13 cellular contexts compared by ENCODE assay signal in genomic region chr1:77370588-77371306, GRCh38.
DNase-seq lines count a peak whose midpoint lies in the region; TF ChIP-seq lines count a peak whose summit lies in the region.
"Had no signal": no experiment of that assay in that cellular context is flagged by ENCODE, and none has a peak within 500 bp of the region (broad histone marks: within the 10 kb centered on the region; RNA-seq: fewer than 3 reads in every experiment).

No MANE protein-coding gene starts in this region.

- no peak overlapping the region for H3K4me3 ChIP-seq in astrocyte of the cerebellum (ENCODE audit: low read depth, low read length)
- no peak overlapping the region for H3K4me3 ChIP-seq in neural progenitor cell
- H3K4me3 ChIP-seq: GM23338, tibial artery had no signal

- H3K27ac Mint-ChIP-seq in endothelial cell (ENCODE audit: unreplicated experiment) = no peak overlapping the region
- H3K27ac Mint-ChIP-seq in neural progenitor cell = no peak overlapping the region
- H3K27ac Mint-ChIP-seq: activated CD4-positive, alpha-beta T cell treated with anti-CD3 and anti-CD28 coated beads, Interleukin-2, amount 10 ng/mL, durations not matched to agents 7 days and 5 days; GM23338 had no signal

- H4K20me1 ChIP-seq in neural progenitor cell (ENCODE audit: low read depth) = no peaks in the 10 kb centered on the region

- TF ChIP-seq CTCF in astrocyte of the cerebellum (IDR thresholded peaks at IDR 0.05; ENCODE audit: low read depth, low read length, missing control alignments) (no peak), endothelial cell (IDR thresholded peaks at IDR 0.05; ENCODE audit: unreplicated experiment) (no peak), neural progenitor cell (IDR thresholded peaks at IDR 0.05) (no peak)

- H3K4me1 ChIP-seq in neural progenitor cell = no peaks in the 10 kb centered on the region

- H3K9me3 Mint-ChIP-seq in endothelial cell (ENCODE audit: unreplicated experiment) = no peaks in the 10 kb centered on the region
- H3K9me3 Mint-ChIP-seq in neural progenitor cell = no peaks in the 10 kb centered on the region
- H3K9me3 Mint-ChIP-seq: GM23338 had no signal

- H3K4me1 Mint-ChIP-seq in endothelial cell (ENCODE audit: unreplicated experiment) (no peaks in the 10 kb centered on the region), neural progenitor cell (peaks cover 5% of the 10 kb centered on the region)

- H3K27me3 Mint-ChIP-seq in endothelial cell (ENCODE audit: unreplicated experiment) (no peaks in the 10 kb centered on the region), neural progenitor cell (ENCODE audit: insufficient read depth, low read depth) (peaks cover 2% of the 10 kb centered on the region)
- H3K27me3 Mint-ChIP-seq: activated CD4-positive, alpha-beta T cell treated with anti-CD3 and anti-CD28 coated beads, Interleukin-2, amount 10 ng/mL, durations not matched to agents 7 days and 5 days had no signal

- H3K27ac ChIP-seq in neural progenitor cell = no peak overlapping the region

- no peak overlapping the region for H2AFZ ChIP-seq in neural progenitor cell (replicated peaks)
- H2AFZ ChIP-seq: GM23338 had no signal

- H3K4me3 Mint-ChIP-seq in endothelial cell (ENCODE audit: unreplicated experiment) (no peak overlapping the region), neural progenitor cell (no peak overlapping the region)
- H3K4me3 Mint-ChIP-seq: activated CD4-positive, alpha-beta T cell treated with anti-CD3 and anti-CD28 coated beads, Interleukin-2, amount 10 ng/mL, durations not matched to agents 7 days and 5 days; GM23338 had no signal

- no peak overlapping the region for H3K9ac ChIP-seq in neural progenitor cell

- H3K9me3 ChIP-seq in neural progenitor cell (ENCODE audit: low read depth) = no peaks in the 10 kb centered on the region
- H3K9me3 ChIP-seq: tibial artery had no signal

- H3K4me2 ChIP-seq in neural progenitor cell = no peak overlapping the region
- H3K4me2 ChIP-seq: GM23338 had no signal

- in situ Hi-C loops in astrocyte of the cerebellum (cut with HindIII; ENCODE audit: low sequenced_read_pairs) = no loop called here

- H3K36me3 Mint-ChIP-seq in endothelial cell (ENCODE audit: low read depth, unreplicated experiment) (no peaks in the 10 kb centered on the region), neural progenitor cell (no peaks in the 10 kb centered on the region)

- peak; percentile 62 for DNase-seq in AG08396 (ENCODE audit: low spot score)
- DNase-seq in HK-2 (ENCODE audit: unreplicated experiment) = peak; percentile 52
- DNase-seq in astrocyte of the cerebellum (ENCODE audit: low read depth) = peak; percentile 91
- peak; percentile 96 for DNase-seq in kidney glomerular epithelial cell (lab: John Stamatoyannopoulos, UW)
- no peak for DNase-seq in endothelial cell (ENCODE audit: low spot score)
- DNase-seq in activated CD8-positive, alpha-beta memory T cell treated with anti-CD3 and anti-CD28 coated beads, Interleukin-2, amount 50 U/mL, for 48 hours = no peak
- DNase-seq in GM19240 (ENCODE audit: insufficient read length, low spot score) = no peak
- no peak for DNase-seq in neural progenitor cell (ENCODE audit: low spot score)
- DNase-seq: activated CD4-positive, alpha-beta T cell treated with anti-CD3 and anti-CD28 coated beads, Interleukin-2, amount 10 ng/mL, durations not matched to agents 7 days and 5 days; central memory CD4-positive, alpha-beta T cell; NCI-H187; tibial artery had no signal

- H3K36me3 ChIP-seq in neural progenitor cell = no peaks in the 10 kb centered on the region
- H3K36me3 ChIP-seq: tibial artery had no signal

- H3K79me2 ChIP-seq in neural progenitor cell (ENCODE audit: low read depth) = no peaks in the 10 kb centered on the region

- H3K27me3 ChIP-seq in neural progenitor cell = no peaks in the 10 kb centered on the region
- H3K27me3 ChIP-seq: tibial artery had no signal

- no peaks in the 10 kb centered on the region for H3F3A ChIP-seq in neural progenitor cell (ENCODE audit: low read depth)

Comparison
In these comparisons a context has a peak if more than half of its experiments do, and no peak if none do; other contexts are left out.
1. DNase-seq: peak in AG08396 (single experiment), HK-2 (single experiment), astrocyte of the cerebellum (single experiment) and kidney glomerular epithelial cell (single experiment); none in endothelial cell (single experiment), activated CD8-positive, alpha-beta memory T cell treated with anti-CD3 and anti-CD28 coated beads, Interleukin-2, amount 50 U/mL, for 48 hours (single experiment), GM19240 (single experiment) and neural progenitor cell (single experiment).